5 cellular contexts compared by ENCODE assay signal in the genomic region with DNA sequence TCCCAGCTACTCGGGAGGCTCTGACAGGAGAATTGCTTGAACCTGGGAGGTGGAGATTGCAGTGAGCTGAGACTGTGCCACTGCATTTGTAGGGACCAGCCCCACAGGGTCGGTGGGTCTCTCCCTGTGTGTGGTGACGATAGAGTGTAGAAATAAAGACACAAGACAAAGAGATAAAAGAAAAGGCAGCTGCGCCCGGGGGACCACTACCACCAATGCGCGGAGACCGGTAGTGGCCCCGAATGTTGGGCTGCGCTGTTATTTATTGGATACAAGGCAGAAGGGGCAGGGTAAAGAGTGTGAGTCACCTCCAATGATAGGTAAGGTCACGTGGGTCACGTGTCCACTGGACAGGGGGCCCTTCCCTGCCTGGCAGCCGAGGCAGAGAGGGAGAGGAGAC. TPM values are rescaled to one million over a fixed set of nuclear protein-coding genes. Genes with fewer than 3 reads are reported as not detected.
"Had no signal": no experiment of that assay in that cellular context is flagged by ENCODE, and none has a peak within 500 bp of the region (broad histone marks: within the 10 kb centered on the region; RNA-seq: fewer than 3 reads in every experiment).

No MANE protein-coding gene starts in this region.

RNA-seq across cellular contexts. Expression of a gene that starts 9.3 kb away (rescaled TPM):
- total RNA-seq: GM23338, H1, H9, HT-29, IMR-90 had no signal
- polyA plus RNA-seq: GM23338, H1, IMR-90 had no signal

RNA-seq across cellular contexts. Expression of a gene that starts 16.7 kb away (rescaled TPM):
- total RNA-seq: GM23338, H1, H9, HT-29, IMR-90 had no signal
- polyA plus RNA-seq: GM23338, H1, IMR-90 had no signal

RNA-seq across cellular contexts. Expression of a gene that starts 41.4 kb away (rescaled TPM):
- total RNA-seq: GM23338, H1, H9, HT-29, IMR-90 had no signal
- polyA plus RNA-seq: GM23338, H1, IMR-90 had no signal

RNA-seq across cellular contexts. Expression of a gene that starts 42.4 kb away (rescaled TPM):
- total RNA-seq: H1, H9, HT-29, IMR-90 had no signal
- polyA plus RNA-seq: IMR-90 had no signal
